In the genomic region with DNA sequence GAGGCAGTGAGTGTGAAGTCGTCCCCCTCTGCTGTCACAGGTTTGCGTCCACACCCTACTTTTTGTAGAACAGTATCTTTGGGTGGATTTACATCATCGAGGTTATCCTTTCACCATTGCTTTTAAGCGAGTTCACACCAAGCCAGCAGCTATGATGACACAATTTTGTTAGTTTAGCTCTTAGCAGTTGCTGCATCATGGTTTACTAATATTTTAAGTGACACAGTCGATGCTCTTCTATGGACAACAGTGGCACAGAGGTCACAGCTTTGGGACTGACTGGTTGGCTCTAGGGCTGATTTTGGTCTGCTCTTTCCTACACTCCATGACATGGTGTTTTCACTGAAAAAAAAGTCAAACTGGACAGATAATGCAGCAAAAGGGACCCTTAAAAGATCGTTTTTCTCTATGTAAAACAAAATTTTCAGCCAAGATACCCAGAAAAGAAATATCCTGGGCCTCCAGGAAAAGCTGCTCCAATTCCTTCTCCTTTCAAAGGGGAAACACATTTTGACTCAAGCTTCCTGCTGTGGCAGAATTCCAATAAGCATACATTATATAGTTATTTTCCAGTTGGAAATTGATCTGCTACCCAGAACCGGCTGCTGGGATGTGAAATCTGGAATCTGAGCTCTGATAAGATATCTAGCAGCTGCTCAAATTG, we compare ENCODE assay signal across 15 cellular contexts.
DNase-seq lines count a peak whose midpoint lies in the region; ATAC-seq, FAIRE-seq and TF ChIP-seq lines count a peak whose summit lies in the region.
"Had no signal": no experiment of that assay in that cellular context is flagged by ENCODE, and none has a peak within 500 bp of the region (broad histone marks: within the 10 kb centered on the region; RNA-seq: fewer than 3 reads in every experiment).

No MANE protein-coding gene starts in this region.

- peaks cover 5% of the 10 kb centered on the region for H3K27me3 Mint-ChIP-seq in GM23338 (ENCODE audit: insufficient read depth, low read depth, poor library complexity)

- intact Hi-C loops in esophagus squamous epithelium (cut with DNase I), result no loop called here
- intact Hi-C loops in spleen (cut with DNase I; ENCODE audit: low total_unique reads), result no loop called here

- H3F3A ChIP-seq in GM23338 (replicated peaks; ENCODE audit: low read depth), result no peaks in the 10 kb centered on the region

- H3K4me3 ChIP-seq in GM23338 (no peak overlapping the region), SK-N-MC (no peak overlapping the region), esophagus squamous epithelium (no peak overlapping the region), spleen (no peak overlapping the region)
- H3K4me3 ChIP-seq: lung, pancreas had no signal

- H3K36me3 ChIP-seq in GM23338 (ENCODE audit: insufficient read depth), result peaks cover 31% of the 10 kb centered on the region
- peaks cover 60% of the 10 kb centered on the region for H3K36me3 ChIP-seq in SK-N-MC (ENCODE audit: insufficient read depth, low read length)
- H3K36me3 ChIP-seq in esophagus squamous epithelium, result peaks cover 42 to 81% (median 50%) of the 10 kb centered on the region in 3 donors
- peaks cover 3 to 82% (median 67%) of the 10 kb centered on the region in 6 donors for H3K36me3 ChIP-seq in spleen

- H3K27ac ChIP-seq in GM23338 (ENCODE audit: low read depth) (no peak overlapping the region), SK-N-MC (peak overlapping the region; percentile 15; the same call in 1 of the 2 replicates), esophagus squamous epithelium (peak overlapping the region in 3 of 4 donors; percentile 61 to 85 (median 76)), spleen (peak overlapping the region in 5 of 8 donors; percentile 15 to 63 (median 50))
- H3K27ac ChIP-seq: pancreas had no signal

- H3K4me2 ChIP-seq in GM23338, result no peak overlapping the region

- H4K20me1 ChIP-seq in GM23338 (replicated peaks; ENCODE audit: insufficient read depth), result peaks cover 14% of the 10 kb centered on the region; the same call in 1 of the 2 replicates

- no peaks in the 10 kb centered on the region for H3K79me2 ChIP-seq in GM23338 (replicated peaks; ENCODE audit: insufficient read depth)

- no peak overlapping the region for H3K4me3 Mint-ChIP-seq in GM23338

- H3K27ac Mint-ChIP-seq in GM23338, result peak overlapping the region; percentile 72

- H3K27me3 ChIP-seq in GM23338 (ENCODE audit: insufficient read depth), result no peaks in the 10 kb centered on the region
- H3K27me3 ChIP-seq in esophagus squamous epithelium, result no peaks in the 10 kb centered on the region
- H3K27me3 ChIP-seq in spleen (replicated peaks in 1 of 7), result no peaks in the 10 kb centered on the region
- H3K27me3 ChIP-seq: pancreas had no signal

- no peak overlapping the region for H3K9ac ChIP-seq in SK-N-MC (ENCODE audit: insufficient read length)

- H3K4me1 ChIP-seq in GM23338 (ENCODE audit: insufficient read depth), result no peaks in the 10 kb centered on the region
- H3K4me1 ChIP-seq in esophagus squamous epithelium, result peaks cover 3 to 20% (median 5%) of the 10 kb centered on the region in 3 donors
- peaks cover 0 to 6% (median 0%) of the 10 kb centered on the region in 6 donors for H3K4me1 ChIP-seq in spleen
- H3K4me1 ChIP-seq: pancreas had no signal

- no peak overlapping the region for H2AFZ ChIP-seq in GM23338

- peaks cover 11% of the 10 kb centered on the region for H3K4me1 Mint-ChIP-seq in GM23338

- FAIRE-seq in H54 (lab: Jason Lieb, UNC), result no peak
- FAIRE-seq: D721Med, HTR-8/SVneo, pancreas had no signal

- no peaks in the 10 kb centered on the region for H3K9me2 ChIP-seq in GM23338 (ENCODE audit: insufficient read depth)

- DNase-seq in GM23338 (ENCODE audit: low spot score) (no peak), SK-N-MC (ENCODE audit: low read depth, low spot score) (no peak), esophagus squamous epithelium (lab: John Stamatoyannopoulos, UW) (no peak), spleen (no peak), H54 (ENCODE audit: insufficient read length, low spot score) (no peak), NCI-H1417 (lab: John Stamatoyannopoulos, UW) (no peak)
- DNase-seq: cortex of kidney; NCI-H1105 treated with DMSO at 0.1 percent for 48 hours; NCI-H524 treated with DMSO at 0.1 percent for 48 hours; pancreas; stimulated activated CD4-positive, alpha-beta T cell treated with anti-CD3 and anti-CD28 coated beads, Interleukin-2, amount 100 ng/mL, for 48 hours had no signal

- peaks cover 65% of the 10 kb centered on the region for H3K36me3 Mint-ChIP-seq in GM23338 (ENCODE audit: low read depth)

- TF ChIP-seq CTCF in GM23338 (conservative IDR thresholded peaks at IDR 0.05; ENCODE audit: low read depth in 2 of 2) (no peak), esophagus squamous epithelium (IDR thresholded peaks at IDR 0.05) (no peak), spleen (IDR thresholded peaks at IDR 0.05 in 8 of 11, conservative IDR thresholded peaks at IDR 0.05 in 3 of 11) (no peak)

- WGBS in esophagus squamous epithelium, 2 donors, result 75 to 82% methylated on average over 7 of the region's 7 CpGs
- WGBS in spleen, 5 donors, result 64 to 82% (median 70%) methylated on average over 7 of the region's 7 CpGs

- ATAC-seq in GM23338 (no peak), GM21515 (IDR thresholded peaks at IDR 0.05; ENCODE audit: unreplicated experiment) (no peak)

- no peaks in the 10 kb centered on the region for H3K9me3 Mint-ChIP-seq in GM23338

- H3K9me3 ChIP-seq in SK-N-MC (ENCODE audit: low read depth, low read length) (no peaks in the 10 kb centered on the region), esophagus squamous epithelium (no peaks in the 10 kb centered on the region), spleen (no peaks in the 10 kb centered on the region)
- H3K9me3 ChIP-seq: pancreas had no signal

- TF ChIP-seq POLR2A in esophagus squamous epithelium (IDR thresholded peaks at IDR 0.05), result no peak
- TF ChIP-seq POLR2A in spleen (IDR thresholded peaks at IDR 0.05), result no peak
- no peak for TF ChIP-seq POLR2A in H54 (IDR thresholded peaks at IDR 0.05; ENCODE audit: low read depth, low read length)

TF ChIP-seq in GM23338, 12 proteins besides CTCF, POLR2A, EP300 and RAD21:
- TF ChIP-seq EZH2 (IDR thresholded peaks at IDR 0.05; ENCODE audit: low read depth, unreplicated experiment), result no peak
